In genomic region chr13:19836472-19836871, GRCh38 we compare ENCODE assay signal across 22 cellular contexts. TPM values are rescaled to one million over a fixed set of nuclear protein-coding genes. Genes with fewer than 3 reads are reported as not detected.
DNase-seq lines count a peak whose midpoint lies in the region; ATAC-seq and TF ChIP-seq lines count a peak whose summit lies in the region.
"Had no signal": no experiment of that assay in that cellular context is flagged by ENCODE, and none has a peak within 500 bp of the region (broad histone marks: within the 10 kb centered on the region; RNA-seq: fewer than 3 reads in every experiment).

No MANE protein-coding gene starts in this region.

- intact Hi-C loops in HCT116 (cut with micrococcal nuclease) = no loop called here

- no peaks in the 10 kb centered on the region for H3K9me2 ChIP-seq in HCT116 (ENCODE audit: insufficient read depth)

- H3K27ac ChIP-seq in CD4-positive, CD25-positive, alpha-beta regulatory T cell (ENCODE audit: insufficient read depth, low read length, poor library complexity, severe bottlenecking) = no peak overlapping the region
- H3K27ac ChIP-seq in HCT116 (ENCODE audit: low read depth, low read length) = no peak overlapping the region
- H3K27ac ChIP-seq: lower lobe of right lung, testis, VCaP had no signal

- POLR2A ChIA-PET in HCT116 (lab: Charles Lee) = no interaction called here

- no peak for DNase-seq in CD4-positive, CD25-positive, alpha-beta regulatory T cell
- DNase-seq in HCT116 (ENCODE audit: low read depth, low spot score) (no peak), adipocyte (ENCODE audit: low read depth) (peak; percentile 19), fibroblast of mammary gland (ENCODE audit: low read depth) (peak; percentile 41)
- no peak for DNase-seq in activated effector memory CD4-positive, alpha-beta T cell treated with anti-CD3 and anti-CD28 coated beads, Interleukin-2, amount 50 U/mL, for 16 hours
- no peak for DNase-seq in activated effector memory CD4-positive, alpha-beta T cell treated with Interleukin-2 at 50 U/mL for 16 hours
- DNase-seq: caudate nucleus; CD4-positive, alpha-beta memory T cell; DMS53; effector CD4-positive, alpha-beta T cell; lower lobe of right lung; NCI-H1092 treated with DMSO at 0.1 percent for 48 hours; NCI-H2081; NCI-H510A; nucleus accumbens; SHP77 treated with DMSO at 0.1 percent for 48 hours; T-helper 1 cell; testis had no signal

- no peaks in the 10 kb centered on the region for H3K27me3 ChIP-seq in CD4-positive, CD25-positive, alpha-beta regulatory T cell (ENCODE audit: control insufficient read depth, insufficient read depth, low read length)
- H3K27me3 ChIP-seq in HCT116 (ENCODE audit: insufficient read depth, low read length) (no peaks in the 10 kb centered on the region), adipocyte (replicated peaks; ENCODE audit: control insufficient read depth, insufficient read depth, low read length) (no peaks in the 10 kb centered on the region)
- H3K27me3 ChIP-seq: testis had no signal

- peaks cover 37% of the 10 kb centered on the region for H3K36me3 Mint-ChIP-seq in CD4-positive, CD25-positive, alpha-beta regulatory T cell

- peaks cover 58% of the 10 kb centered on the region for H3K36me3 ChIP-seq in CD4-positive, CD25-positive, alpha-beta regulatory T cell (ENCODE audit: control insufficient read depth, insufficient read depth, low read length)
- peaks cover 0 to 10% of the 10 kb centered on the region in 2 experiments; a peak in 2 of 4 replicates for H3K36me3 ChIP-seq in HCT116 (ENCODE audit: control insufficient read depth in 1 of 2, insufficient read depth in 2 of 2, low read length in 2 of 2)
- H3K36me3 ChIP-seq in adipocyte (ENCODE audit: control insufficient read depth, insufficient read depth, low read length, severe bottlenecking) = peaks cover 52% of the 10 kb centered on the region

- CTCF ChIA-PET in HCT116 (lab: Charles Lee) = no interaction called here

- H3K4me1 ChIP-seq in CD4-positive, CD25-positive, alpha-beta regulatory T cell (ENCODE audit: control insufficient read depth, insufficient read depth, low read length, poor library complexity, severe bottlenecking) = no peaks in the 10 kb centered on the region
- H3K4me1 ChIP-seq in HCT116 (ENCODE audit: control insufficient read depth in 1 of 2, insufficient read depth in 2 of 2, low read length in 2 of 2) = no peaks in the 10 kb centered on the region
- peaks cover 35% of the 10 kb centered on the region for H3K4me1 ChIP-seq in adipocyte (ENCODE audit: control insufficient read depth, insufficient read depth, low read length)
- H3K4me1 ChIP-seq: lower lobe of right lung had no signal

- H3K4me2 ChIP-seq in HCT116 (ENCODE audit: low read length) = no peak overlapping the region

- no peak overlapping the region for H2AFZ ChIP-seq in HCT116 (ENCODE audit: low read depth, low read length, poor library complexity, severe bottlenecking)

- no peak for TF ChIP-seq RAD21 in HCT116 (IDR thresholded peaks at IDR 0.05; ENCODE audit: low read depth)

- TSS peak; percentile 12 for BruUV-seq in HCT116 (replicated peaks; lab: Mats Ljungman, UMichigan)

- no peaks in the 10 kb centered on the region for H3K27me3 Mint-ChIP-seq in CD4-positive, CD25-positive, alpha-beta regulatory T cell
- H3K27me3 Mint-ChIP-seq: CD4-positive, alpha-beta memory T cell had no signal

- no peak overlapping the region for H3K4me3 Mint-ChIP-seq in CD4-positive, CD25-positive, alpha-beta regulatory T cell
- H3K4me3 Mint-ChIP-seq: activated T-helper 1 cell treated with anti-CD3 and anti-CD28 coated beads, Interleukin-12 subunit alpha, Interleukin-12 subunit beta, Interleukin-2, Interleukin-4 antibody, amounts not matched to agents 30 ng/mL and 10 ng/mL and 1 ng/mL, durations not matched to agents 14 hours and 24 hours and 36 hours; CD4-positive, alpha-beta memory T cell had no signal

- no peak for TF ChIP-seq CTCF in HCT116 (IDR thresholded peaks at IDR 0.05 in 2 of 3, conservative IDR thresholded peaks at IDR 0.05 in 1 of 3; ENCODE audit: borderline replicate concordance in 1 of 3, insufficient read depth in 1 of 3, low read depth in 2 of 3, low read length in 2 of 3)
- TF ChIP-seq CTCF in fibroblast of mammary gland (conservative IDR thresholded peaks at IDR 0.05; ENCODE audit: control insufficient read depth, insufficient read depth, low read depth, low read length) = no peak

- no peaks in the 10 kb centered on the region for H4K20me1 ChIP-seq in HCT116 (ENCODE audit: insufficient read depth)

- peaks cover 6% of the 10 kb centered on the region for H3K79me2 ChIP-seq in HCT116 (ENCODE audit: insufficient read depth, low read length)

- no peaks in the 10 kb centered on the region for H3K9me3 ChIP-seq in CD4-positive, CD25-positive, alpha-beta regulatory T cell (ENCODE audit: control insufficient read depth in 2 of 2, low read length in 2 of 2)
- no peaks in the 10 kb centered on the region for H3K9me3 ChIP-seq in HCT116 (ENCODE audit: control insufficient read depth in 1 of 2, insufficient read depth in 1 of 2, low read depth in 1 of 2, low read length in 2 of 2)
- no peaks in the 10 kb centered on the region for H3K9me3 ChIP-seq in adipocyte (ENCODE audit: control insufficient read depth, low read length)
- H3K9me3 ChIP-seq: lower lobe of right lung, testis had no signal

- TF ChIP-seq POLR2A in HCT116 (IDR thresholded peaks at IDR 0.05; ENCODE audit: borderline replicate concordance, extremely low read depth, insufficient read depth, insufficient read length) = no peak

- H3K4me1 Mint-ChIP-seq in CD4-positive, CD25-positive, alpha-beta regulatory T cell = peaks cover 6 to 20% (median 14%) of the 10 kb centered on the region in 4 donors

- peaks cover 0 to 1% (median 0%) of the 10 kb centered on the region in 7 donors for H3K9me3 Mint-ChIP-seq in CD4-positive, CD25-positive, alpha-beta regulatory T cell
- H3K9me3 Mint-ChIP-seq: activated T-helper 1 cell treated with anti-CD3 and anti-CD28 coated beads, Interleukin-12 subunit alpha, Interleukin-12 subunit beta, Interleukin-2, Interleukin-4 antibody, amounts not matched to agents 30 ng/mL and 10 ng/mL and 1 ng/mL, durations not matched to agents 14 hours and 24 hours and 36 hours; CD4-positive, alpha-beta memory T cell had no signal

- peak overlapping the region in 2 of 3 donors; percentile 46 to 76 for H3K27ac Mint-ChIP-seq in CD4-positive, CD25-positive, alpha-beta regulatory T cell
- H3K27ac Mint-ChIP-seq: activated T-helper 1 cell treated with anti-CD3 and anti-CD28 coated beads, Interleukin-12 subunit alpha, Interleukin-12 subunit beta, Interleukin-2, Interleukin-4 antibody, amounts not matched to agents 30 ng/mL and 10 ng/mL and 1 ng/mL, durations not matched to agents 14 hours and 24 hours and 36 hours had no signal

- RAD21 ChIA-PET in HCT116 (lab: Charles Lee; ENCODE audit: low non-redundant PET in 1 of 2, low total read pairs in 2 of 2, uncharacterized antibody in 2 of 2, unreplicated experiment in 2 of 2) = no interaction called here

- ATAC-seq in CD4-positive, CD25-positive, alpha-beta regulatory T cell (ENCODE audit: low read depth in 2 of 2) = no peak
- ATAC-seq in HCT116 = no peak
- ATAC-seq in GM21786 (IDR thresholded peaks at IDR 0.05; ENCODE audit: unreplicated experiment) = no peak
- ATAC-seq in GM21528 (IDR thresholded peaks at IDR 0.05; ENCODE audit: low FRiP score, unreplicated experiment) = no peak
- ATAC-seq: lower lobe of right lung had no signal

- no peak overlapping the region for H3K4me3 ChIP-seq in CD4-positive, CD25-positive, alpha-beta regulatory T cell (ENCODE audit: low read depth, low read length)
- H3K4me3 ChIP-seq in HCT116 (replicated peaks in 1 of 2; ENCODE audit: low read depth in 1 of 2, low read length in 2 of 2) (no peak overlapping the region), adipocyte (ENCODE audit: low read length) (no peak overlapping the region), fibroblast of mammary gland (ENCODE audit: control insufficient read depth, low read depth, low read length) (no peak overlapping the region)
- H3K4me3 ChIP-seq: lower lobe of right lung, testis had no signal

- H3K9ac ChIP-seq in HCT116 (ENCODE audit: low read length) = no peak overlapping the region
- no peak overlapping the region for H3K9ac ChIP-seq in adipocyte (ENCODE audit: low read length)

TF ChIP-seq in HCT116, 20 proteins besides CTCF, POLR2A, EP300 and RAD21:
- TF ChIP-seq EGR1 (IDR thresholded peaks at IDR 0.05; ENCODE audit: low read depth) (no peak), TCF7L2 (IDR thresholded peaks at IDR 0.05; ENCODE audit: borderline replicate concordance, extremely low read depth, insufficient read depth, insufficient read length) (no peak), ZFX (IDR thresholded peaks at IDR 0.05) (no peak)
- TF ChIP-seq, protein P1, sequence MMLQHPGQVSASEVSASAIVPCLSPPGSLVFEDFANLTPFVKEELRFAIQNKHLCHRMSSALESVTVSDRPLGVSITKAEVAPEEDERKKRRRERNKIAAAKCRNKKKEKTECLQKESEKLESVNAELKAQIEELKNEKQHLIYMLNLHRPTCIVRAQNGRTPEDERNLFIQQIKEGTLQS (IDR thresholded peaks at IDR 0.05) = no peak
TF ChIP-seq in HCT116: peak in this region for 0.

RNA-seq across cellular contexts. Expression of gene ZMYM5, which starts 27.0 kb away (rescaled TPM):
- total RNA-seq in CD4-positive, CD25-positive, alpha-beta regulatory T cell = 32.9 TPM
- polyA plus RNA-seq in CD4-positive, CD25-positive, alpha-beta regulatory T cell = 10 to 100 TPM; 21.0 to 27.0 (median 25.6) TPM
- 9.6 TPM for total RNA-seq in HCT116 (2021; ENCODE audit: unreplicated experiment)
- 2.6 and 4.9 TPM in 2 replicates for polyA plus RNA-seq in HCT116 (2012)

RNA-seq across cellular contexts. Expression of gene PSPC1, which starts 53.7 kb away (rescaled TPM):
- 107 TPM for total RNA-seq in CD4-positive, CD25-positive, alpha-beta regulatory T cell
- 10 to 100 TPM; 24.4 to 36.0 (median 29.9) TPM for polyA plus RNA-seq in CD4-positive, CD25-positive, alpha-beta regulatory T cell
- 57.7 TPM for total RNA-seq in HCT116 (2021; ENCODE audit: unreplicated experiment)
- 24.7 and 36.1 TPM in 2 replicates for polyA plus RNA-seq in HCT116 (2012)

Comparison
In these comparisons a context has a peak if more than half of its experiments do, and no peak if none do; other contexts are left out.
1. DNase-seq: peak in adipocyte (single experiment) and fibroblast of mammary gland (single experiment); none in CD4-positive, CD25-positive, alpha-beta regulatory T cell (0 of 3), HCT116 (single experiment), activated effector memory CD4-positive, alpha-beta T cell treated with anti-CD3 and anti-CD28 coated beads, Interleukin-2, amount 50 U/mL, for 16 hours (single experiment) and activated effector memory CD4-positive, alpha-beta T cell treated with Interleukin-2 at 50 U/mL for 16 hours (single experiment).